In the genomic region with DNA sequence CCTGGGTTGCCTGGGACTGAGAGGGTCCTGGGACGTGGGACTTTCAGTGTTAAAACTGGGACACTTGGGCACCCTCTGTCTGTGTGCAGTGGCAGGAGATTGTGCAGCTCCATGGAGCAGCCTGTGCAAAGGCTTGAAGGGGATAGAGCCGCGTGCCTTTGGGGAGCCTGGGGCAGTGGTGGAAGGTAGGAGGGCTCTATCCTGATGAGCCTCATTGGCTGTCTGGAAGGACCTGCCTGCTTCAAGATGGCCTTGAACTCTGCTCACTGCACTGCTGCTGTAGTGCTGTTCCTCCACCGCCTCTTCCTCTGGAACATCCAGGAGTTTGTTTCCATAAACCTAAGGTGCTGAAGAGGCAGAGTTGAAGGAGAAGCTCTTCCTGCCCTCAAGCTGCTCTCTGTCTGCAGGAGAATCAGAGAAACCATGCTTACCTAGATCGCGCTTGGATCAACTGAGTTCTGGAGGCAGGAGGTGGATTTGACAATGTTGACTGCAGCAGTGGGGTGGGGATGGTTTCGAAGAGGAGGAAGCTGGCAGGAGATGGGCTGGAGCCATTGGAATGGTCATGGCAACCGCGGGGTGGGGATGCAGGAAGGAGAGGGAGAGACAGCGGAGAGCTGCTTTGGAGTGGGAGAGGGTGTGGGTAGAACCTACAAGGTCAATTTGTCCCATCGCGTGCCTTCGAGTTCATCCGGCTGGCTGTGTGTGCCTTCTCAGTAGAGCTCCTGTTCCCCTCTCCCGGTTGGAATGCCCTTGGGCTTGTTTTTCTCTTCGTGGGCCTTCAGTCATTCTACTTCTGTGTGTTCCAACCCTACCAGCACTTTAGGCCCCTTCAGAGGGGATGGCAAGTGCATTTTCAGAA, we compare ENCODE assay signal across 1 cellular context.
TF ChIP-seq lines count a peak whose summit lies in the region.

No MANE protein-coding gene starts in this region.

TF ChIP-seq in GM12878, 131 proteins besides CTCF, POLR2A, EP300 and RAD21:
- 0 out of 2 replicates have a peak, but pooled peaks have one; percentile 3 for TF ChIP-seq EED (IDR thresholded peaks at IDR 0.05; ENCODE audit: low read depth)
- TF ChIP-seq, protein P1, sequence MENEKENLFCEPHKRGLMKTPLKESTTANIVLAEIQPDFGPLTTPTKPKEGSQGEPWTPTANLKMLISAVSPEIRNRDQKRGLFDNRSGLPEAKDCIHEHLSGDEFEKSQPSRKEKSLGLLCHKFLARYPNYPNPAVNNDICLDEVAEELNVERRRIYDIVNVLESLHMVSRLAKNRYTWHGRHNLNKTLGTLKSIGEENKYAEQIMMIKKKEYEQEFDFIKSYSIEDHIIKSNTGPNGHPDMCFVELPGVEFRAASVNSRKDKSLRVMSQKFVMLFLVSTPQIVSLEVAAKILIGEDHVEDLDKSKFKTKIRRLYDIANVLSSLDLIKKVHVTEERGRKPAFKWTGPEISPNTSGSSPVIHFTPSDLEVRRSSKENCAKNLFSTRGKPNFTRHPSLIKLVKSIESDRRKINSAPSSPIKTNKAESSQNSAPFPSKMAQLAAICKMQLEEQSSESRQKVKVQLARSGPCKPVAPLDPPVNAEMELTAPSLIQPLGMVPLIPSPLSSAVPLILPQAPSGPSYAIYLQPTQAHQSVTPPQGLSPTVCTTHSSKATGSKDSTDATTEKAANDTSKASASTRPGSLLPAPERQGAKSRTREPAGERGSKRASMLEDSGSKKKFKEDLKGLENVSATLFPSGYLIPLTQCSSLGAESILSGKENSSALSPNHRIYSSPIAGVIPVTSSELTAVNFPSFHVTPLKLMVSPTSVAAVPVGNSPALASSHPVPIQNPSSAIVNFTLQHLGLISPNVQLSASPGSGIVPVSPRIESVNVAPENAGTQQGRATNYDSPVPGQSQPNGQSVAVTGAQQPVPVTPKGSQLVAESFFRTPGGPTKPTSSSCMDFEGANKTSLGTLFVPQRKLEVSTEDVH (IDR thresholded peaks at IDR 0.05; ENCODE audit: low read depth, partially characterized antibody): no peak
TF ChIP-seq in GM12878: peak in this region for 1.
